8 cellular contexts compared by ENCODE assay signal in genomic region chr17:4881761-4882555, GRCh38. TPM values are rescaled to one million over a fixed set of nuclear protein-coding genes. Genes with fewer than 3 reads are reported as not detected.
DNase-seq lines count a peak whose midpoint lies in the region; ATAC-seq, FAIRE-seq and TF ChIP-seq lines count a peak whose summit lies in the region.

No MANE protein-coding gene starts in this region.

- H3K36me3 ChIP-seq in A673 (ENCODE audit: insufficient read depth, low read length, poor library complexity, severe bottlenecking) = peaks cover 34% of the 10 kb centered on the region
- no peaks in the 10 kb centered on the region for H3K36me3 ChIP-seq in ovary

- FAIRE-seq in GM12892 (lab: Jason Lieb, UNC) = peak; percentile 83

- BruUV-seq in A673 (replicated peaks; lab: Mats Ljungman, UMichigan) = no TSS peak

- H3K4me1 Mint-ChIP-seq in activated T-helper 17 cell treated with anti-CD3 and anti-CD28 coated beads, Interleukin-2, amount 50 U/mL, for 72 hours = no peaks in the 10 kb centered on the region

- POLR2A ChIA-PET in A673 (lab: Charles Lee; ENCODE audit: low non-redundant PET) = no interaction called here

- TF ChIP-seq CTCF in A673 (conservative IDR thresholded peaks at IDR 0.05; ENCODE audit: low read depth, low read length) = peak; percentile 95
- TF ChIP-seq CTCF in fibroblast of pulmonary artery (IDR thresholded peaks at IDR 0.05; ENCODE audit: low read length, missing control alignments) = peak; percentile 87
- peak; percentile 63 to 66 (median 66) for TF ChIP-seq CTCF in ovary (IDR thresholded peaks at IDR 0.05)

- H3K27ac Mint-ChIP-seq in activated T-helper 17 cell treated with anti-CD3 and anti-CD28 coated beads, Interleukin-2, amount 50 U/mL, for 72 hours = no peak overlapping the region

- H3K9me3 ChIP-seq in A673 (ENCODE audit: low read depth, low read length, poor library complexity, severe bottlenecking) (no peaks in the 10 kb centered on the region), ovary (no peaks in the 10 kb centered on the region)

- ATAC-seq in activated T-helper 17 cell treated with anti-CD3 and anti-CD28 coated beads, Interleukin-2, amount 50 U/mL, for 72 hours (replicated peaks) = peak; percentile 88

- DNase-seq in A673 (ENCODE audit: low spot score) (peak; percentile 68), GM12892 (ENCODE audit: insufficient read length) (peak; percentile 74), NCI-H774 (lab: John Stamatoyannopoulos, UW) (peak; percentile 1), fibroblast of pulmonary artery (ENCODE audit: low read depth) (peak; percentile 46), ovary (peak; percentile 63 to 75 (median 67)), kidney glomerular epithelial cell (lab: John Stamatoyannopoulos, UW) (no peak), putamen (ENCODE audit: low spot score) (no peak)

- H3K36me3 Mint-ChIP-seq in activated T-helper 17 cell treated with anti-CD3 and anti-CD28 coated beads, Interleukin-2, amount 50 U/mL, for 72 hours (ENCODE audit: low read depth) = peaks cover 78% of the 10 kb centered on the region

- TF ChIP-seq EP300 in ovary (IDR thresholded peaks at IDR 0.05) = no peak

- H3K4me1 ChIP-seq in A673 (ENCODE audit: insufficient read depth, low read length, poor library complexity, severe bottlenecking) (peaks cover 4% of the 10 kb centered on the region), ovary (ENCODE audit: insufficient read depth) (peaks cover 3% of the 10 kb centered on the region)

- H3K9me3 Mint-ChIP-seq in activated T-helper 17 cell treated with anti-CD3 and anti-CD28 coated beads, Interleukin-2, amount 50 U/mL, for 72 hours = no peaks in the 10 kb centered on the region

- intact Hi-C loops in A673 (cut with micrococcal nuclease; ENCODE audit: unreplicated experiment) = no loop called here
- intact Hi-C loops in ovary (cut with DNase I) = loop anchor here in 1 of 4 donors (2.0 kb wide), 1 partner anchor 95 kb away; the partner anchor contains the start of gene VMO1

- no peak overlapping the region for H3K4me3 Mint-ChIP-seq in activated T-helper 17 cell treated with anti-CD3 and anti-CD28 coated beads, Interleukin-2, amount 50 U/mL, for 72 hours

- H3K4me3 ChIP-seq in A673 (ENCODE audit: low read depth, low read length, poor library complexity, severe bottlenecking) (no peak overlapping the region), fibroblast of pulmonary artery (replicated peaks; ENCODE audit: low read depth, low read length) (no peak overlapping the region), ovary (no peak overlapping the region)

- 19 to 27% (median 22%) methylated on average over 9 of the region's 9 CpGs for WGBS in ovary, 3 donors

- TF ChIP-seq POLR2A in GM12892 (IDR thresholded peaks at IDR 0.05; ENCODE audit: low read depth, low read length) (no peak), ovary (IDR thresholded peaks at IDR 0.05) (no peak)

- no peaks in the 10 kb centered on the region for H3K27me3 Mint-ChIP-seq in activated T-helper 17 cell treated with anti-CD3 and anti-CD28 coated beads, Interleukin-2, amount 50 U/mL, for 72 hours

- no peaks in the 10 kb centered on the region for H3K27me3 ChIP-seq in A673 (replicated peaks; ENCODE audit: insufficient read depth, low read depth, low read length, poor library complexity)
- H3K27me3 ChIP-seq in ovary = no peaks in the 10 kb centered on the region

- H3K27ac ChIP-seq in A673 (ENCODE audit: low read depth, low read length, poor library complexity, severe bottlenecking) = no peak overlapping the region
- peak overlapping the region in 1 of 2 donors; percentile 24 for H3K27ac ChIP-seq in ovary

- CTCF ChIA-PET in A673 (lab: Charles Lee) = interaction anchor here (0.5 kb wide), 1 partner anchor 42 kb away, joined by 3 read pairs; no protein-coding TSS in a partner anchor

RNA-seq across cellular contexts. Expression of gene C17orf107, which starts 17.4 kb away (rescaled TPM):
- 2.7 and 4.8 TPM in 2 replicates for total RNA-seq in A673 (2021)
- 0.30 TPM for polyA plus RNA-seq in GM12892 (2012; ENCODE audit: missing spikeins)
- total RNA-seq in activated T-helper 17 cell treated with anti-CD3 and anti-CD28 coated beads, Interleukin-2, amount 50 U/mL, for 72 hours = 1 to 10 TPM in 1 of 2 donors, under 1 TPM in 1; 0.67 to 3.4 TPM
- total RNA-seq in ovary = 10 to 100 TPM in 2 of 7 donors, 1 to 10 TPM in 5; 6.0 to 11.8 (median 8.6) TPM
- polyA plus RNA-seq in ovary = 1 to 10 TPM; 1.1 to 4.4 TPM

RNA-seq across cellular contexts. Expression of gene CHRNE, which starts 20.9 kb away (rescaled TPM):
- total RNA-seq in A673 (2021) (0.21 and 0.79 TPM in 2 replicates), ovary (1 to 10 TPM in 4 of 7 donors, under 1 TPM in 3; 0.34 to 1.4 (median 1.0) TPM)
- 0.76 TPM for polyA plus RNA-seq in GM12892 (2012; ENCODE audit: missing spikeins)
- total RNA-seq in activated T-helper 17 cell treated with anti-CD3 and anti-CD28 coated beads, Interleukin-2, amount 50 U/mL, for 72 hours = under 1 TPM; 0.35 to 0.69 TPM
- polyA plus RNA-seq in ovary = 1 to 10 TPM in 1 of 2 donors, under 1 TPM in 1; 0.53 to 1.1 TPM

RNA-seq across cellular contexts. Expression of gene MINK1, which starts 48.8 kb away (rescaled TPM):
- total RNA-seq in A673 (2021) (67.7 and 72.1 TPM in 2 replicates), ovary (100 to 1,000 TPM in 4 of 7 donors, 10 to 100 TPM in 3; 37.6 to 177 (median 108) TPM)
- 43.8 TPM for polyA plus RNA-seq in GM12892 (2012; ENCODE audit: missing spikeins)
- 100 to 1,000 TPM in 1 of 2 donors, 10 to 100 TPM in 1; 68.6 to 127 TPM for total RNA-seq in activated T-helper 17 cell treated with anti-CD3 and anti-CD28 coated beads, Interleukin-2, amount 50 U/mL, for 72 hours
- 10 to 100 TPM; 66.4 to 71.9 TPM for polyA plus RNA-seq in ovary

RNA-seq across cellular contexts. Expression of gene GP1BA, which starts 50.1 kb away (rescaled TPM):
- total RNA-seq in A673 (2021) (not detected in 2 replicates), ovary (under 1 TPM in 1 of 7 donors, not detected in 6; 0.10 TPM)
- polyA plus RNA-seq in GM12892 (2012; ENCODE audit: missing spikeins) = 1.9 TPM
- total RNA-seq in activated T-helper 17 cell treated with anti-CD3 and anti-CD28 coated beads, Interleukin-2, amount 50 U/mL, for 72 hours = under 1 TPM in 1 of 2 donors, not detected in 1; 0.11 TPM
- under 1 TPM in 1 of 2 donors, not detected in 1; 0.04 TPM for polyA plus RNA-seq in ovary

RNA-seq across cellular contexts. Expression of gene SLC25A11, which starts 57.9 kb away (rescaled TPM):
- total RNA-seq in A673 (2021) (113 and 129 TPM in 2 replicates), ovary (10 to 100 TPM; 18.7 to 55.4 (median 42.3) TPM)
- polyA plus RNA-seq in GM12892 (2012; ENCODE audit: missing spikeins) = 61.3 TPM
- total RNA-seq in activated T-helper 17 cell treated with anti-CD3 and anti-CD28 coated beads, Interleukin-2, amount 50 U/mL, for 72 hours = 10 to 100 TPM; 54.7 to 68.5 TPM
- 10 to 100 TPM; 12.7 to 44.1 TPM for polyA plus RNA-seq in ovary

Comparison
In these comparisons a context has a peak if more than half of its experiments do, and no peak if none do; other contexts are left out.
1. DNase-seq: peak in A673 (single experiment), GM12892 (single experiment), NCI-H774 (single experiment), fibroblast of pulmonary artery (single experiment) and ovary (5 of 5); none in kidney glomerular epithelial cell (single experiment) and putamen (single experiment).
2. Peak in every context shown above with its lines, with median percentiles within 50 percentile points of each other: CTCF ChIP-seq.